ENCODE assay signal across 21 cellular contexts in the genomic region with DNA sequence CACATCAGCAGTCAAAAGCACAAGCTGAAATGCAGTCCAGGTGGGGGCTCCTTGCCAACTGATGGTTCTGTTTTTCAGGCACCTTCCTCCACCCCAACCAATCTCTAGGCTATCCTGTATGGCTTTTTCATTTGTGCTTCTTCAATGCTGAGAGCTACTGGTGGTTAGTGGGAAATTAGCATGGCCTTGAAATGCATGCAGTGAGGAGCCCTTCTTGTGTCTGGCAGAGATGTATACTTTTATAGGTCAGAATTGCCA.
"Had no signal": no experiment of that assay in that cellular context is flagged by ENCODE, and none has a peak within 500 bp of the region (broad histone marks: within the 10 kb centered on the region; RNA-seq: fewer than 3 reads in every experiment).

No MANE protein-coding gene starts in this region.

- H3K27me3 ChIP-seq: esophagus muscularis mucosa, gastroesophageal sphincter, pancreas, suprapubic skin, thyroid gland had no signal

- H3K27me3 Mint-ChIP-seq: dendritic cell treated with granulocyte-macrophage colony-stimulating factor and Interleukin-4, amounts not matched to agents 40 ng/mL and 50 ng/mL, for 4 days; progenitor cell of endocrine pancreas; type B pancreatic cell had no signal

- H3K9me3 ChIP-seq: esophagus muscularis mucosa, gastroesophageal sphincter, left ventricle myocardium inferior, lower lobe of right lung, pancreas, suprapubic skin, thyroid gland had no signal

- H3K4me3 ChIP-seq: esophagus muscularis mucosa, gastroesophageal sphincter, left ventricle myocardium inferior, lower lobe of right lung, pancreas, suprapubic skin, thyroid gland had no signal

- H3K4me1 Mint-ChIP-seq: stimulated activated effector memory CD8-positive, alpha-beta T cell treated with anti-CD3 and anti-CD28 coated beads, Interleukin-12 subunit alpha, Interleukin-12 subunit beta, amount 100 ng/mL, for 72 hours had no signal

- H3K36me3 ChIP-seq: pancreas had no signal

- H3K9me3 Mint-ChIP-seq: dendritic cell treated with granulocyte-macrophage colony-stimulating factor and Interleukin-4, amounts not matched to agents 40 ng/mL and 50 ng/mL, for 4 days; effector memory CD8-positive, alpha-beta T cell; natural killer cell treated with Interleukin-12 subunit alpha and Interleukin-12 subunit beta and Interleukin-15 and Interleukin-18, amount 100 ng/mL, for 72 hours; stimulated activated effector memory CD8-positive, alpha-beta T cell treated with anti-CD3 and anti-CD28 coated beads, Interleukin-12 subunit alpha, Interleukin-12 subunit beta, amount 100 ng/mL, for 72 hours; type B pancreatic cell had no signal

- H3K4me3 Mint-ChIP-seq: dendritic cell treated with granulocyte-macrophage colony-stimulating factor and Interleukin-4, amounts not matched to agents 40 ng/mL and 50 ng/mL, for 4 days; effector memory CD8-positive, alpha-beta T cell; natural killer cell treated with Interleukin-12 subunit alpha and Interleukin-12 subunit beta and Interleukin-15 and Interleukin-18, amount 100 ng/mL, for 72 hours; stimulated activated effector memory CD8-positive, alpha-beta T cell treated with anti-CD3 and anti-CD28 coated beads, Interleukin-12 subunit alpha, Interleukin-12 subunit beta, amount 100 ng/mL, for 72 hours; type B pancreatic cell had no signal

- H3K27ac Mint-ChIP-seq: dendritic cell treated with granulocyte-macrophage colony-stimulating factor and Interleukin-4, amounts not matched to agents 40 ng/mL and 50 ng/mL, for 4 days; effector memory CD8-positive, alpha-beta T cell; natural killer cell treated with Interleukin-12 subunit alpha and Interleukin-12 subunit beta and Interleukin-15 and Interleukin-18, amount 100 ng/mL, for 72 hours; progenitor cell of endocrine pancreas; stimulated activated effector memory CD8-positive, alpha-beta T cell treated with anti-CD3 and anti-CD28 coated beads, Interleukin-12 subunit alpha, Interleukin-12 subunit beta, amount 100 ng/mL, for 72 hours; type B pancreatic cell had no signal

- H3K4me1 ChIP-seq: lower lobe of right lung, pancreas had no signal

- H3K36me3 Mint-ChIP-seq: natural killer cell treated with Interleukin-12 subunit alpha and Interleukin-12 subunit beta and Interleukin-15 and Interleukin-18, amount 100 ng/mL, for 72 hours; stimulated activated effector memory CD8-positive, alpha-beta T cell treated with anti-CD3 and anti-CD28 coated beads, Interleukin-12 subunit alpha, Interleukin-12 subunit beta, amount 100 ng/mL, for 72 hours had no signal

- DNase-seq: effector memory CD8-positive, alpha-beta T cell; glutamatergic neuron; kidney; left cardiac atrium; lower lobe of right lung; mesenchymal stem cell; occipital lobe; pancreas; stimulated activated CD4-positive, alpha-beta T cell treated with anti-CD3 and anti-CD28 coated beads, Interleukin-4, amount 100 ng/mL, for 1 hour; stimulated activated CD8-positive, alpha-beta memory T cell treated with anti-CD3 and anti-CD28 coated beads, Interleukin-4, amount 100 ng/mL, for 48 hours; stimulated activated naive CD8-positive, alpha-beta T cell treated with anti-CD3 and anti-CD28 coated beads, Interleukin-15, Interleukin-2, amounts not matched to agents 100 U/mL and 50 U/mL, for 24 hours; thyroid gland had no signal
